ENCODE assay signal across 2 cellular contexts in genomic region chr10:130138479-130138866, GRCh38.
A peak's percentile ranks its signal among the peaks of the same experiment; 100 is the strongest.
TF ChIP-seq lines count a peak whose summit lies in the region.

No MANE protein-coding gene starts in this region.

TF ChIP-seq in GM23338, 12 proteins besides CTCF, POLR2A, EP300 and RAD21:
- TF ChIP-seq STAT1 (IDR thresholded peaks at IDR 0.05; ENCODE audit: unreplicated experiment) (no peak), ZNF331 (CRISPR knock-in tag; IDR thresholded peaks at IDR 0.05; ENCODE audit: low read depth) (no peak), CREB1 (CRISPR knock-in tag; IDR thresholded peaks at IDR 0.05; ENCODE audit: low read depth) (no peak), JUNB (IDR thresholded peaks at IDR 0.05; ENCODE audit: unreplicated experiment) (no peak), NANOG (IDR thresholded peaks at IDR 0.05; ENCODE audit: borderline replicate concordance) (no peak), POLR2AphosphoS5 (IDR thresholded peaks at IDR 0.05; ENCODE audit: low read depth) (no peak), EZH2 (IDR thresholded peaks at IDR 0.05; ENCODE audit: low read depth, unreplicated experiment) (no peak)
TF ChIP-seq in GM23338: peak in this region for 0.

TF ChIP-seq in K562, 482 proteins besides CTCF, POLR2A, EP300 and RAD21 (continues in another document):
- TF ChIP-seq ZNF217 (CRISPR knock-in tag; IDR thresholded peaks at IDR 0.05) = no peak
- TF ChIP-seq SMARCB1 (IDR thresholded peaks at IDR 0.05; ENCODE audit: insufficient read length, low read depth) = no peak
- no peak for TF ChIP-seq E2F6 (IDR thresholded peaks at IDR 0.05; ENCODE audit: borderline replicate concordance in 1 of 2, extremely low read depth in 1 of 2, insufficient read depth in 1 of 2, insufficient read length in 1 of 2, low read depth in 1 of 2, low read length in 1 of 2, poor library complexity in 1 of 2, severe bottlenecking in 1 of 2)
- TF ChIP-seq ZNF444 (CRISPR knock-in tag; IDR thresholded peaks at IDR 0.05) = no peak
- TF ChIP-seq ASH1L (IDR thresholded peaks at IDR 0.05; ENCODE audit: borderline replicate concordance, low read depth, partially characterized antibody) = no peak
- no peak for TF ChIP-seq ZNF57 (CRISPR knock-in tag; IDR thresholded peaks at IDR 0.05)
- TF ChIP-seq MITF (IDR thresholded peaks at IDR 0.05) = peak; percentile 72; the same call in 1 of the 2 replicates
- peak; percentile 95 for TF ChIP-seq JUND (IDR thresholded peaks at IDR 0.05; ENCODE audit: borderline replicate concordance, low read depth, low read length)
- peak; percentile 87; the same call in 2 of the 3 replicates for TF ChIP-seq JUND (tag; IDR thresholded peaks at IDR 0.05; ENCODE audit: borderline replicate concordance, low read depth, low read length)
- TF ChIP-seq ZFX (CRISPR knock-in tag; IDR thresholded peaks at IDR 0.05) = no peak
- no peak for TF ChIP-seq MTA3 (IDR thresholded peaks at IDR 0.05; ENCODE audit: borderline replicate concordance)
- TF ChIP-seq AFF1 (IDR thresholded peaks at IDR 0.05; ENCODE audit: low read depth in 1 of 2, partially characterized antibody in 2 of 2) = no peak
- no peak for TF ChIP-seq TOE1 (IDR thresholded peaks at IDR 0.05; ENCODE audit: borderline replicate concordance)
- TF ChIP-seq TOE1 (CRISPR knock-in tag; IDR thresholded peaks at IDR 0.05; ENCODE audit: borderline replicate concordance, low read depth) = no peak
- no peak for TF ChIP-seq ZNF740 (CRISPR knock-in tag; IDR thresholded peaks at IDR 0.05)
- no peak for TF ChIP-seq ZNF740 (tag; IDR thresholded peaks at IDR 0.05)
- TF ChIP-seq SMARCA4 (IDR thresholded peaks at IDR 0.05) = peak; percentile 65
- TF ChIP-seq MAX (CRISPR knock-in tag; IDR thresholded peaks at IDR 0.05) = no peak
- TF ChIP-seq HLTF (IDR thresholded peaks at IDR 0.05) = no peak
- no peak for TF ChIP-seq ETS1 (conservative IDR thresholded peaks at IDR 0.05; ENCODE audit: control insufficient read depth, low read depth, low read length)
- TF ChIP-seq ZNF140 (CRISPR knock-in tag; IDR thresholded peaks at IDR 0.05) = no peak
- no peak for TF ChIP-seq ZFP30 (CRISPR knock-in tag; IDR thresholded peaks at IDR 0.05; ENCODE audit: borderline replicate concordance)
- TF ChIP-seq ZNF583 (CRISPR knock-in tag; IDR thresholded peaks at IDR 0.05) = no peak
- TF ChIP-seq THAP12 (CRISPR knock-in tag; IDR thresholded peaks at IDR 0.05) = no peak
- no peak for TF ChIP-seq SMAD1 (IDR thresholded peaks at IDR 0.05; ENCODE audit: low read depth, low read length, partially characterized antibody)
- peak; percentile 21; the same call in 1 of the 2 replicates for TF ChIP-seq EP400 (IDR thresholded peaks at IDR 0.05)
- no peak for TF ChIP-seq ZNF354B (CRISPR knock-in tag; IDR thresholded peaks at IDR 0.05)
- TF ChIP-seq AFF4 (CRISPR knock-in tag; IDR thresholded peaks at IDR 0.05) = no peak
- TF ChIP-seq C11orf30 (IDR thresholded peaks at IDR 0.05; ENCODE audit: low read depth) = peak; percentile 35; the same call in 1 of the 2 replicates
- no peak for TF ChIP-seq ZNF699 (CRISPR knock-in tag; IDR thresholded peaks at IDR 0.05; ENCODE audit: insufficient replicate concordance)
- no peak for TF ChIP-seq HNRNPLL (IDR thresholded peaks at IDR 0.05; ENCODE audit: low read depth, low read length, poor library complexity, severe bottlenecking)
- TF ChIP-seq MLLT1 (IDR thresholded peaks at IDR 0.05) = no peak
- TF ChIP-seq NONO (IDR thresholded peaks at IDR 0.05; ENCODE audit: low read depth in 2 of 2, low read length in 1 of 2) = no peak
- TF ChIP-seq ZFP36 (IDR thresholded peaks at IDR 0.05; ENCODE audit: low read depth, low read length, partially characterized antibody) = no peak
- TF ChIP-seq BCLAF1 (IDR thresholded peaks at IDR 0.05; ENCODE audit: borderline replicate concordance in 1 of 2, control insufficient read depth in 1 of 2, low read depth in 2 of 2, low read length in 1 of 2) = no peak
- no peak for TF ChIP-seq NR4A1 (CRISPR knock-in tag; IDR thresholded peaks at IDR 0.05)
- no peak for TF ChIP-seq NR4A1 (tag; IDR thresholded peaks at IDR 0.05)
- peak; percentile 74 for TF ChIP-seq SMARCE1 (IDR thresholded peaks at IDR 0.05)
- peak; percentile 64 for TF ChIP-seq ARID1B (IDR thresholded peaks at IDR 0.05)
- TF ChIP-seq MCM7 (IDR thresholded peaks at IDR 0.05) = no peak
